ENCODE assay signal across 1 cellular context in genomic region chr11:65976216-65977176, GRCh38.
TF ChIP-seq lines count a peak whose summit lies in the region.

No MANE protein-coding gene starts in this region.

TF ChIP-seq in GM23338, 12 proteins besides CTCF, POLR2A, EP300 and RAD21:
- no peak for TF ChIP-seq NANOG (IDR thresholded peaks at IDR 0.05; ENCODE audit: borderline replicate concordance)
TF ChIP-seq in GM23338: peak in this region for 0.
